32 cellular contexts compared by ENCODE assay signal in genomic region chr11:114594703-114595102, GRCh38. TPM values are rescaled to one million over a fixed set of nuclear protein-coding genes. Genes with fewer than 3 reads are reported as not detected.
"Had no signal": no experiment of that assay in that cellular context is flagged by ENCODE, and none has a peak within 500 bp of the region (broad histone marks: within the 10 kb centered on the region; RNA-seq: fewer than 3 reads in every experiment).

No MANE protein-coding gene starts in this region.

- H3K9me3 ChIP-seq: ascending aorta had no signal

- H3K4me3 ChIP-seq: ascending aorta, cardiac muscle cell had no signal

- H3K27me3 ChIP-seq: ascending aorta, cardiac muscle cell had no signal

- H3K4me1 ChIP-seq: ascending aorta had no signal

- H3K36me3 ChIP-seq: ascending aorta, cardiac muscle cell, WERI-Rb-1 had no signal

- DNase-seq: activated CD4-positive, alpha-beta T cell treated with anti-CD3 and anti-CD28 coated beads, Interleukin-2, amount 10 ng/mL, durations not matched to agents 24 days and 14 days; activated CD4-positive, alpha-beta T cell treated with anti-CD3 and anti-CD28 coated beads, Interleukin-2, amount 50 U/mL, for 4 hours; activated CD4-positive, CD25-positive, alpha-beta regulatory T cell; activated CD8-positive, alpha-beta T cell treated with anti-CD3 and anti-CD28 coated beads for 36 hours; activated effector memory CD4-positive, alpha-beta T cell treated with anti-CD3 and anti-CD28 coated beads, Interleukin-2, amount 50 U/mL, for 16 hours; activated naive CD4-positive, alpha-beta T cell; activated naive CD4-positive, alpha-beta T cell treated with anti-CD3 and anti-CD28 coated beads, Interleukin-2, amount 50 U/mL, for 16 hours; activated naive CD8-positive, alpha-beta T cell treated with anti-CD3 and anti-CD28 coated beads for 36 hours; activated T-cell treated with anti-CD3 and anti-CD28 coated beads, Interleukin-2, amount 50 U/mL, for 1 hour; activated T-cell treated with anti-CD3 and anti-CD28 coated beads, Interleukin-2, amount 50 U/mL, for 72 hours; amniotic stem cell; Karpas-422; KBM-7; NCI-H1105; NCI-H1417 treated with DMSO at 0.1 percent for 48 hours; NCI-H187 treated with DMSO at 0.1 percent for 48 hours; NCI-H2081; NCI-H345; NCI-H524 treated with DMSO at 0.1 percent for 48 hours; OCI-M1; Right ventricle myocardium superior; SW 1271; T-helper 1 cell; T-helper 2 cell; T-helper 9 cell; WERI-Rb-1 had no signal

- ATAC-seq: activated CD8-positive, alpha-beta T cell treated with anti-CD3 and anti-CD28 coated beads for 36 hours; activated T-cell treated with anti-CD3 and anti-CD28 coated beads, Interleukin-2, amount 50 U/mL, for 72 hours; activated T-helper 17 cell treated with anti-CD3 and anti-CD28 coated beads, Interleukin-2, amount 50 U/mL, for 72 hours had no signal

- H3K27ac ChIP-seq: ascending aorta, cardiac muscle cell, WERI-Rb-1 had no signal

RNA-seq across cellular contexts. Expression of gene NXPE4, which starts 0.9 kb away (rescaled TPM):
- total RNA-seq: activated CD4-positive, alpha-beta T cell treated with anti-CD3 and anti-CD28 coated beads, Interleukin-2, amount 10 ng/mL, durations not matched to agents 24 days and 14 days; activated CD8-positive, alpha-beta memory T cell treated with anti-CD3 and anti-CD28 coated beads for 36 hours; activated CD8-positive, alpha-beta T cell treated with anti-CD3 and anti-CD28 coated beads for 36 hours; activated naive CD8-positive, alpha-beta T cell treated with anti-CD3 and anti-CD28 coated beads for 36 hours; activated T-cell treated with anti-CD3 and anti-CD28 coated beads, Interleukin-2, amount 50 U/mL, for 72 hours; activated T-helper 17 cell treated with anti-CD3 and anti-CD28 coated beads, Interleukin-2, amount 50 U/mL, for 72 hours; ascending aorta; cardiac muscle cell; MCF 10A; NCI-H460; Right ventricle myocardium superior had no signal
- polyA plus RNA-seq: cardiac muscle cell had no signal

RNA-seq across cellular contexts. Expression of gene NXPE1, which starts 35.0 kb away (rescaled TPM):
- total RNA-seq: activated CD4-positive, alpha-beta T cell treated with anti-CD3 and anti-CD28 coated beads, Interleukin-2, amount 10 ng/mL, durations not matched to agents 24 days and 14 days; activated CD8-positive, alpha-beta memory T cell treated with anti-CD3 and anti-CD28 coated beads for 36 hours; activated CD8-positive, alpha-beta T cell treated with anti-CD3 and anti-CD28 coated beads for 36 hours; activated naive CD8-positive, alpha-beta T cell treated with anti-CD3 and anti-CD28 coated beads for 36 hours; activated T-cell treated with anti-CD3 and anti-CD28 coated beads, Interleukin-2, amount 50 U/mL, for 72 hours; activated T-helper 17 cell treated with anti-CD3 and anti-CD28 coated beads, Interleukin-2, amount 50 U/mL, for 72 hours; ascending aorta; cardiac muscle cell; MCF 10A; NCI-H460; Right ventricle myocardium superior had no signal
- polyA plus RNA-seq: cardiac muscle cell had no signal
